ENCODE assay signal across 1 cellular context in the genomic region with DNA sequence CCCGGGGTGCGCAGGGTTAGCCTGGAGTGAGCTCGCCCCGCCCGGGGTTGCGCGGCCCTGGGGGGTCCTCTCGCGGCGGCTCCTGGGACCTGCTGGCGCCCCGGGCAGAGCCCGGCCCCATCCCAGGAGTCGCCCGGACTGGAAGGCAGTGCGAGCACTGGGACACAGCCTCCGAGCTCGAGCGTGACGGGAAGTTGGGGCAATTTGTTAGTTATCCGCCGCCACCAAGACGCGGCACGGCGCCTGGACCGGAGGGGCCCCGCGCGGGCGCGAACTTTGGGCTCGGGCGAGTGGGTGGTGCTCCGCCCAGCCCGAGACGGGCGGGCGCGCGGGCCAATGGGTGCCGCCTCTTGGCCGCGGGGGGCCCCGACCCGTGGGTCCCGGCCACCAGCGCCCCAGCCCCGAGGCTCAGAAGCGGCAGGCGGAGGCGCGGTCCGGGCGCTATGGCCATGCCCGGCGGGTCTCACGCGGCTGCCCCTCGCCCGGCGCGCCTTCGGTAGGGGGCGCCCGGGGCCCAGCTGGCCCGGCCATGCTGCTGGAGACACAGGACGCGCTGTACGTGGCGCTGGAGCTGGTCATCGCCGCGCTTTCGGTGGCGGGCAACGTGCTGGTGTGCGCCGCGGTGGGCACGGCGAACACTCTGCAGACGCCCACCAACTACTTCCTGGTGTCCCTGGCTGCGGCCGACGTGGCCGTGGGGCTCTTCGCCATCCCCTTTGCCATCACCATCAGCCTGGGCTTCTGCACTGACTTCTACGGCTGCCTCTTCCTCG.
A peak's percentile ranks its signal among the peaks of the same experiment; 100 is the strongest.
TF ChIP-seq lines count a peak whose summit lies in the region.

A gene (plus strand): TSS at position 411 of the 773 bp plus-strand sequence. CDS start 119 bp downstream, at position 530.

TF ChIP-seq in A549, 52 proteins besides CTCF, POLR2A, EP300 and RAD21 (continued from another document):
- TF ChIP-seq, protein P1, sequence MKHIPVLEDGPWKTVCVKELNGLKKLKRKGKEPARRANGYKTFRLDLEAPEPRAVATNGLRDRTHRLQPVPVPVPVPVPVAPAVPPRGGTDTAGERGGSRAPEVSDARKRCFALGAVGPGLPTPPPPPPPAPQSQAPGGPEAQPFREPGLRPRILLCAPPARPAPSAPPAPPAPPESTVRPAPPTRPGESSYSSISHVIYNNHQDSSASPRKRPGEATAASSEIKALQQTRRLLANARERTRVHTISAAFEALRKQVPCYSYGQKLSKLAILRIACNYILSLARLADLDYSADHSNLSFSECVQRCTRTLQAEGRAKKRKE (CRISPR knock-in tag; IDR thresholded peaks at IDR 0.05; ENCODE audit: low read depth) = 0 out of 2 replicates have a peak, but pooled peaks have one; percentile 66
- TF ChIP-seq RFX5 (IDR thresholded peaks at IDR 0.05) (no peak), CEBPB (IDR thresholded peaks at IDR 0.05) (no peak), SMC3 (IDR thresholded peaks at IDR 0.05) (peak; percentile 86), TFCP2L1 (CRISPR knock-in tag; IDR thresholded peaks at IDR 0.05) (peak; percentile 77; the same call in 1 of the 2 replicates), HOXB13 (CRISPR knock-in tag; IDR thresholded peaks at IDR 0.05; ENCODE audit: low read depth) (peak; percentile 65; the same call in 1 of the 2 replicates), MAFK (IDR thresholded peaks at IDR 0.05; ENCODE audit: partially characterized antibody) (no peak), FOSB (CRISPR knock-in tag; IDR thresholded peaks at IDR 0.05) (no peak), JUN (IDR thresholded peaks at IDR 0.05) (peak in 1 of 2 experiments; percentile 72; a peak in 2 of 5 replicates)
- TF ChIP-seq, protein P2, sequence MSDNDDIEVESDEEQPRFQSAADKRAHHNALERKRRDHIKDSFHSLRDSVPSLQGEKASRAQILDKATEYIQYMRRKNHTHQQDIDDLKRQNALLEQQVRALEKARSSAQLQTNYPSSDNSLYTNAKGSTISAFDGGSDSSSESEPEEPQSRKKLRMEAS (IDR thresholded peaks at IDR 0.05) = peak; percentile 99
- TF ChIP-seq, protein P3, sequence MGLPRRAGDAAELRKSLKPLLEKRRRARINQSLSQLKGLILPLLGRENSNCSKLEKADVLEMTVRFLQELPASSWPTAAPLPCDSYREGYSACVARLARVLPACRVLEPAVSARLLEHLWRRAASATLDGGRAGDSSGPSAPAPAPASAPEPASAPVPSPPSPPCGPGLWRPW (IDR thresholded peaks at IDR 0.05) = no peak
- TF ChIP-seq, protein P4, sequence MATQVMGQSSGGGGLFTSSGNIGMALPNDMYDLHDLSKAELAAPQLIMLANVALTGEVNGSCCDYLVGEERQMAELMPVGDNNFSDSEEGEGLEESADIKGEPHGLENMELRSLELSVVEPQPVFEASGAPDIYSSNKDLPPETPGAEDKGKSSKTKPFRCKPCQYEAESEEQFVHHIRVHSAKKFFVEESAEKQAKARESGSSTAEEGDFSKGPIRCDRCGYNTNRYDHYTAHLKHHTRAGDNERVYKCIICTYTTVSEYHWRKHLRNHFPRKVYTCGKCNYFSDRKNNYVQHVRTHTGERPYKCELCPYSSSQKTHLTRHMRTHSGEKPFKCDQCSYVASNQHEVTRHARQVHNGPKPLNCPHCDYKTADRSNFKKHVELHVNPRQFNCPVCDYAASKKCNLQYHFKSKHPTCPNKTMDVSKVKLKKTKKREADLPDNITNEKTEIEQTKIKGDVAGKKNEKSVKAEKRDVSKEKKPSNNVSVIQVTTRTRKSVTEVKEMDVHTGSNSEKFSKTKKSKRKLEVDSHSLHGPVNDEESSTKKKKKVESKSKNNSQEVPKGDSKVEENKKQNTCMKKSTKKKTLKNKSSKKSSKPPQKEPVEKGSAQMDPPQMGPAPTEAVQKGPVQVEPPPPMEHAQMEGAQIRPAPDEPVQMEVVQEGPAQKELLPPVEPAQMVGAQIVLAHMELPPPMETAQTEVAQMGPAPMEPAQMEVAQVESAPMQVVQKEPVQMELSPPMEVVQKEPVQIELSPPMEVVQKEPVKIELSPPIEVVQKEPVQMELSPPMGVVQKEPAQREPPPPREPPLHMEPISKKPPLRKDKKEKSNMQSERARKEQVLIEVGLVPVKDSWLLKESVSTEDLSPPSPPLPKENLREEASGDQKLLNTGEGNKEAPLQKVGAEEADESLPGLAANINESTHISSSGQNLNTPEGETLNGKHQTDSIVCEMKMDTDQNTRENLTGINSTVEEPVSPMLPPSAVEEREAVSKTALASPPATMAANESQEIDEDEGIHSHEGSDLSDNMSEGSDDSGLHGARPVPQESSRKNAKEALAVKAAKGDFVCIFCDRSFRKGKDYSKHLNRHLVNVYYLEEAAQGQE (IDR thresholded peaks at IDR 0.05) = no peak
- TF ChIP-seq, protein P5, sequence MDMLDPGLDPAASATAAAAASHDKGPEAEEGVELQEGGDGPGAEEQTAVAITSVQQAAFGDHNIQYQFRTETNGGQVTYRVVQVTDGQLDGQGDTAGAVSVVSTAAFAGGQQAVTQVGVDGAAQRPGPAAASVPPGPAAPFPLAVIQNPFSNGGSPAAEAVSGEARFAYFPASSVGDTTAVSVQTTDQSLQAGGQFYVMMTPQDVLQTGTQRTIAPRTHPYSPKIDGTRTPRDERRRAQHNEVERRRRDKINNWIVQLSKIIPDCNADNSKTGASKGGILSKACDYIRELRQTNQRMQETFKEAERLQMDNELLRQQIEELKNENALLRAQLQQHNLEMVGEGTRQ (IDR thresholded peaks at IDR 0.05) = peak; percentile 26
